Comparison of ENCODE assay signal across 7 cellular contexts in genomic region chr19:48190288-48191284, GRCh38. TPM values are rescaled to one million over a fixed set of nuclear protein-coding genes. Genes with fewer than 3 reads are reported as not detected.
DNase-seq lines count a peak whose midpoint lies in the region; ATAC-seq, FAIRE-seq and TF ChIP-seq lines count a peak whose summit lies in the region.

No MANE protein-coding gene starts in this region.

- POLR2A ChIA-PET in Panc1 (lab: Charles Lee) = interaction anchor here (0.6 kb wide), 1 partner anchor 76 kb away, joined by 4 read pairs; no protein-coding TSS in a partner anchor

- H3K4me3 ChIP-seq in Panc1 (ENCODE audit: low read depth in 2 of 2, low read length in 2 of 2) = no peak overlapping the region
- no peak overlapping the region for H3K4me3 ChIP-seq in keratinocyte (ENCODE audit: control insufficient read depth in 2 of 3, extremely low read depth in 1 of 3, insufficient read depth in 2 of 3, low read depth in 1 of 3, low read length in 3 of 3)
- H3K4me3 ChIP-seq in stomach = no peak overlapping the region
- no peak overlapping the region for H3K4me3 ChIP-seq in tibial nerve

- no peak overlapping the region for H3K9ac ChIP-seq in keratinocyte (ENCODE audit: control insufficient read depth, extremely low read depth, insufficient read depth, low read length)

- H3K36me3 ChIP-seq in Panc1 (ENCODE audit: control insufficient read depth, insufficient read depth, low read length) (no peaks in the 10 kb centered on the region), keratinocyte (ENCODE audit: control insufficient read depth in 2 of 2, extremely low read depth in 1 of 2, insufficient read depth in 2 of 2, low read length in 2 of 2) (peaks cover 0 to 1% of the 10 kb centered on the region in 2 experiments), stomach (peaks cover 0 to 24% (median 20%) of the 10 kb centered on the region in 4 donors), tibial nerve (peaks cover 0 to 69% (median 3%) of the 10 kb centered on the region in 3 donors)

- BruUV-seq in Panc1 (replicated peaks; lab: Mats Ljungman, UMichigan) = no TSS peak

- intact Hi-C loops in Panc1 (cut with micrococcal nuclease; ENCODE audit: unreplicated experiment) (no loop called here), stomach (cut with DNase I; ENCODE audit: low total_unique reads) (no loop called here)

- TF ChIP-seq CTCF in Panc1 (IDR thresholded peaks at IDR 0.05) (peak; percentile 26; the same call in 1 of the 2 replicates), keratinocyte (optimal IDR thresholded peaks at IDR 0.05 in 1 of 3, IDR thresholded peaks at IDR 0.05 in 1 of 3, conservative IDR thresholded peaks at IDR 0.05 in 1 of 3; ENCODE audit: extremely low read depth in 1 of 3, insufficient read depth in 2 of 3, low read length in 3 of 3) (peak; percentile 56 to 73 (median 66)), stomach (IDR thresholded peaks at IDR 0.05) (peak in 3 of 7 experiments; percentile 10 to 46 (median 14)), tibial nerve (IDR thresholded peaks at IDR 0.05) (no peak)

- peak; percentile 79 for FAIRE-seq in keratinocyte (lab: Jason Lieb, UNC)

- DNase-seq in HT1080 (ENCODE audit: low read depth) = peak; percentile 94
- DNase-seq in Panc1 (ENCODE audit: low read depth, low spot score) = no peak
- DNase-seq in keratinocyte (ENCODE audit: low read depth, low spot score) = peak; percentile 85
- peak; percentile 61 for DNase-seq in stomach
- DNase-seq in tibial nerve (ENCODE audit: low spot score in 2 of 2) = no peak

- dilution Hi-C loops in keratinocyte (cut with MboI; ENCODE audit: extremely low pct_ligation_motif_present, low sequenced_read_pairs) = no loop called here

- no peak overlapping the region for H3K27ac ChIP-seq in Panc1 (ENCODE audit: low read length)
- H3K27ac ChIP-seq in angular gyrus (ENCODE audit: low read depth, low read length) = peak overlapping the region; percentile 22
- peak overlapping the region; percentile 0 for H3K27ac ChIP-seq in keratinocyte (ENCODE audit: control insufficient read depth, insufficient read depth, low read length)
- no peak overlapping the region for H3K27ac ChIP-seq in stomach
- H3K27ac ChIP-seq in tibial nerve = no peak overlapping the region

- TF ChIP-seq EP300 in stomach (IDR thresholded peaks at IDR 0.05) (no peak), tibial nerve (IDR thresholded peaks at IDR 0.05) (no peak)

- no peaks in the 10 kb centered on the region for H3K27me3 ChIP-seq in Panc1 (ENCODE audit: control insufficient read depth, insufficient read depth, low read length)
- no peaks in the 10 kb centered on the region for H3K27me3 ChIP-seq in keratinocyte (ENCODE audit: control insufficient read depth, extremely low read depth, insufficient read depth, low read length)
- H3K27me3 ChIP-seq in stomach = peaks cover 0 to 12% (median 0%) of the 10 kb centered on the region in 3 donors
- H3K27me3 ChIP-seq in tibial nerve = no peaks in the 10 kb centered on the region

- 0 out of 2 replicates have a peak, but pooled peaks cover 2% of the 10 kb centered on the region for H3K4me1 ChIP-seq in Panc1 (ENCODE audit: control insufficient read depth, insufficient read depth, low read length)
- no peaks in the 10 kb centered on the region for H3K4me1 ChIP-seq in keratinocyte (ENCODE audit: control insufficient read depth, extremely low read depth, insufficient read depth, low read length)
- H3K4me1 ChIP-seq in stomach = no peaks in the 10 kb centered on the region
- H3K4me1 ChIP-seq in tibial nerve = no peaks in the 10 kb centered on the region

- no peaks in the 10 kb centered on the region for H3K79me2 ChIP-seq in keratinocyte (ENCODE audit: control insufficient read depth, insufficient read depth, low read length)

- no peaks in the 10 kb centered on the region for H3K9me1 ChIP-seq in keratinocyte (ENCODE audit: control insufficient read depth, extremely low read depth, insufficient read depth, low read length)

- no peak overlapping the region for H2AFZ ChIP-seq in keratinocyte (ENCODE audit: control insufficient read depth, low read length)

- ATAC-seq in Panc1 (peak; percentile 66), GM21717 (IDR thresholded peaks at IDR 0.05; ENCODE audit: unreplicated experiment) (no peak)

- WGBS in stomach, 5 donors = 66 to 86% (median 76%) methylated on average over 16 of the region's 16 CpGs
- WGBS in tibial nerve, 2 donors = 67 to 77% methylated on average over 16 of the region's 16 CpGs

- no peaks in the 10 kb centered on the region for H4K20me1 ChIP-seq in keratinocyte (ENCODE audit: control insufficient read depth, extremely low read depth, insufficient read depth, low read length)

- CTCF ChIA-PET in Panc1 (lab: Charles Lee) = no interaction called here

- H3K9me3 ChIP-seq in Panc1 (ENCODE audit: control insufficient read depth, insufficient read depth, low read depth, low read length) (no peaks in the 10 kb centered on the region), keratinocyte (ENCODE audit: control insufficient read depth, low read depth, low read length) (no peaks in the 10 kb centered on the region), stomach (no peaks in the 10 kb centered on the region), tibial nerve (no peaks in the 10 kb centered on the region)

- H3K4me2 ChIP-seq in keratinocyte (ENCODE audit: control insufficient read depth, extremely low read depth, insufficient read depth, low read depth, low read length) = peak overlapping the region; percentile 4

- in situ Hi-C loops in Panc1 (cut with HindIII; ENCODE audit: low pct_unique_long_range_greater_than_20kb, low sequenced_read_pairs) = no loop called here

- TF ChIP-seq POLR2A in stomach (IDR thresholded peaks at IDR 0.05) (no peak), tibial nerve (IDR thresholded peaks at IDR 0.05) (no peak)

RNA-seq across cellular contexts. Expression of gene ZSWIM9, which starts 20.1 kb away (rescaled TPM):
- total RNA-seq in HT1080 (2014; rRNA removed; shearing (Covaris generic)) = 1.7 and 1.8 TPM in 2 replicates
- polyA plus RNA-seq in HT1080 (2015; cell fraction: cytosol; rRNA removed) = 3.0 and 3.5 TPM in 2 replicates
- polyA plus RNA-seq in HT1080 (2015; cell fraction: nucleus; rRNA removed) = 2.7 and 3.0 TPM in 2 replicates
- total RNA-seq in Panc1 (2021; ENCODE audit: unreplicated experiment) = 6.8 TPM
- 8.4 TPM for polyA plus RNA-seq in Panc1 (2012; ENCODE audit: insufficient read length)
- 0.28 to 0.46 TPM (median 0.41 TPM) in 3 replicates for polyA plus RNA-seq in keratinocyte
- polyA plus RNA-seq in keratinocyte (2011; ENCODE audit: low read depth) = 0.40 TPM
- polyA plus RNA-seq in keratinocyte (2011; cell fraction: cytosol; rRNA removed) = 0.26 and 1.1 TPM in 2 replicates
- polyA plus RNA-seq in keratinocyte (2011; cell fraction: nucleus; rRNA removed) = 1.5 and 2.1 TPM in 2 replicates
- 1.5 and 5.2 TPM in 2 replicates for polyA plus RNA-seq in keratinocyte (2012; ENCODE audit: low replicate concordance)
- 0.06 to 0.43 TPM (median 0.16 TPM) in 3 replicates for polyA minus RNA-seq in keratinocyte
- 1.9 TPM for polyA minus RNA-seq in keratinocyte (2011; cell fraction: cytosol; rRNA and poly(A)+ RNA removed)
- polyA minus RNA-seq in keratinocyte (2011; cell fraction: nucleus; rRNA and poly(A)+ RNA removed) = 1.1 and 1.2 TPM in 2 replicates
- 10 to 100 TPM in 2 of 5 donors, 1 to 10 TPM in 3; 1.3 to 28.0 (median 4.0) TPM for total RNA-seq in stomach
- polyA plus RNA-seq in stomach = 1 to 10 TPM; 3.0 to 6.9 (median 3.5) TPM
- total RNA-seq in tibial nerve = 1 to 10 TPM; 5.9 to 8.4 (median 6.8) TPM

RNA-seq across cellular contexts. Expression of gene LIG1, which starts 20.4 kb away (rescaled TPM):
- total RNA-seq in HT1080 (2014; rRNA removed; shearing (Covaris generic)) = 86.5 and 139 TPM in 2 replicates
- polyA plus RNA-seq in HT1080 (2015; cell fraction: cytosol; rRNA removed) = 38.6 and 39.4 TPM in 2 replicates
- 101 and 119 TPM in 2 replicates for polyA plus RNA-seq in HT1080 (2015; cell fraction: nucleus; rRNA removed)
- total RNA-seq in Panc1 (2021; ENCODE audit: unreplicated experiment) = 41.3 TPM
- polyA plus RNA-seq in Panc1 (2012; ENCODE audit: insufficient read length) = 28.9 TPM
- 10.6 to 19.0 TPM (median 16.5 TPM) in 3 replicates for polyA plus RNA-seq in keratinocyte
- polyA plus RNA-seq in keratinocyte (2011; ENCODE audit: low read depth) = 14.2 TPM
- polyA plus RNA-seq in keratinocyte (2011; cell fraction: cytosol; rRNA removed) = 5.1 and 8.2 TPM in 2 replicates
- polyA plus RNA-seq in keratinocyte (2011; cell fraction: nucleus; rRNA removed) = 20.7 and 27.7 TPM in 2 replicates
- polyA plus RNA-seq in keratinocyte (2012; ENCODE audit: low replicate concordance) = 7.5 and 26.6 TPM in 2 replicates
- polyA minus RNA-seq in keratinocyte = 7.5 to 36.5 TPM (median 19.8 TPM) in 3 replicates
- 17.3 TPM for polyA minus RNA-seq in keratinocyte (2011; cell fraction: cytosol; rRNA and poly(A)+ RNA removed)
- 12.3 and 14.5 TPM in 2 replicates for polyA minus RNA-seq in keratinocyte (2011; cell fraction: nucleus; rRNA and poly(A)+ RNA removed)
- total RNA-seq in stomach = 10 to 100 TPM; 16.0 to 35.6 (median 19.7) TPM
- 10 to 100 TPM; 15.9 to 48.2 (median 16.8) TPM for polyA plus RNA-seq in stomach
- 10 to 100 TPM in 1 of 4 donors, 1 to 10 TPM in 3; 6.1 to 21.9 (median 6.7) TPM for total RNA-seq in tibial nerve

Comparison
In these comparisons a context has a peak if more than half of its experiments do, and no peak if none do; other contexts are left out.
1. DNase-seq: peak in HT1080 (single experiment), keratinocyte (single experiment) and stomach (single experiment); none in Panc1 (single experiment) and tibial nerve (0 of 2).
2. H3K27ac ChIP-seq: peak in angular gyrus (single experiment) and keratinocyte (single experiment); none in Panc1 (single experiment), stomach (0 of 5) and tibial nerve (0 of 4).
3. CTCF ChIP-seq: peak in Panc1 (single experiment) and keratinocyte (3 of 3); none in tibial nerve (0 of 5).